Comparison of ENCODE assay signal across 12 cellular contexts in the genomic region with DNA sequence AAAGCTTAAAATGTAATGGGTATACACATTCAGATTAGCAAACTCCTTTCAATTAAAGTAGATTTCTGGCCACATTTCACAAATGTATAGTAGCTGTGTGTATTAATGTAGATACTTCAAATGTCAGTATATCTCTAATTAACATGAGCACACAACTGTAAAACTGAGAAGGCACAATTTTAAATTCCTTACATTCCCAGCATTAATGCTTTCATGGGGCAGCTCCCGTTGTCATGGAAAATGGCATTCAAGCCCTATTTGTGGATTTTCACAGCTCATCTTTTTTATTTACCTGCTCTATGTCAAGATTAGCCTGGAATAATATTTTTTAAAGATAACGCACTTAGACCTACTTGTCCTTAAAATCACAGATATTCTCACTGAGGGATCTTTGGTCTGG.
"Had no signal": no experiment of that assay in that cellular context is flagged by ENCODE, and none has a peak within 500 bp of the region (broad histone marks: within the 10 kb centered on the region; RNA-seq: fewer than 3 reads in every experiment).

No MANE protein-coding gene starts in this region.

- H3K27ac Mint-ChIP-seq: activated CD8-positive, alpha-beta memory T cell treated with anti-CD3 and anti-CD28 coated beads, Interleukin-2, amount 10 ng/mL, durations not matched to agents 7 days and 5 days; activated naive CD4-positive, alpha-beta T cell treated with anti-CD3 and anti-CD28 coated beads, Interleukin-2, amount 50 U/mL, for 72 hours; activated T-cell treated with anti-CD3 and anti-CD28 coated beads, Interleukin-2, amount 50 U/mL, for 24 hours; T-helper 2 cell treated with Interferon-gamma antibody and Interleukin-4, amounts not matched to agents 5 μg/mL and 100 μg/mL, for 36 hours had no signal

- H3K4me1 Mint-ChIP-seq: activated CD8-positive, alpha-beta memory T cell treated with anti-CD3 and anti-CD28 coated beads, Interleukin-2, amount 10 ng/mL, durations not matched to agents 7 days and 5 days had no signal

- H3K9me3 ChIP-seq: esophagus muscularis mucosa, testis had no signal

- H3K27me3 ChIP-seq: esophagus muscularis mucosa, testis had no signal

- ATAC-seq: activated CD8-positive, alpha-beta memory T cell treated with anti-CD3 and anti-CD28 coated beads, Interleukin-2, amount 10 ng/mL, durations not matched to agents 7 days and 5 days; activated naive CD4-positive, alpha-beta T cell treated with anti-CD3 and anti-CD28 coated beads, Interleukin-2, amount 50 U/mL, for 72 hours; sciatic nerve had no signal

- DNase-seq: activated CD4-positive, alpha-beta T cell treated with anti-CD3 and anti-CD28 coated beads, Interleukin-2, amount 50 U/mL, for 4 hours; activated CD4-positive, CD25-positive, alpha-beta regulatory T cell treated with anti-CD3 and anti-CD28 coated beads, Interleukin-2, amount 50 U/mL, for 72 hours; activated CD8-positive, alpha-beta memory T cell treated with anti-CD3 and anti-CD28 coated beads, Interleukin-2, amount 10 ng/mL, durations not matched to agents 7 days and 5 days; activated effector memory CD4-positive, alpha-beta T cell treated with anti-CD3 and anti-CD28 coated beads, Interleukin-2, amount 50 U/mL, for 16 hours; activated T-cell treated with anti-CD3 and anti-CD28 coated beads, Interleukin-2, amount 50 U/mL, for 24 hours; posterior cingulate gyrus; stimulated activated naive CD4-positive, alpha-beta T cell treated with Interleukin-2 at 50 U/mL for 16 hours; testis had no signal

- H3K36me3 Mint-ChIP-seq: activated CD8-positive, alpha-beta memory T cell treated with anti-CD3 and anti-CD28 coated beads, Interleukin-2, amount 10 ng/mL, durations not matched to agents 7 days and 5 days; activated naive CD4-positive, alpha-beta T cell treated with anti-CD3 and anti-CD28 coated beads, Interleukin-2, amount 50 U/mL, for 72 hours had no signal

- H3K4me1 ChIP-seq: esophagus muscularis mucosa, testis had no signal

- H3K27me3 Mint-ChIP-seq: activated CD8-positive, alpha-beta memory T cell treated with anti-CD3 and anti-CD28 coated beads, Interleukin-2, amount 10 ng/mL, durations not matched to agents 7 days and 5 days; activated T-cell treated with anti-CD3 and anti-CD28 coated beads, Interleukin-2, amount 50 U/mL, for 24 hours had no signal

- H3K9me3 Mint-ChIP-seq: T-helper 2 cell treated with Interferon-gamma antibody and Interleukin-4, amounts not matched to agents 5 μg/mL and 100 μg/mL, for 36 hours had no signal

- H3K4me3 ChIP-seq: esophagus muscularis mucosa, testis had no signal

- H3K36me3 ChIP-seq: esophagus muscularis mucosa had no signal

- H3K4me3 Mint-ChIP-seq: activated CD8-positive, alpha-beta memory T cell treated with anti-CD3 and anti-CD28 coated beads, Interleukin-2, amount 10 ng/mL, durations not matched to agents 7 days and 5 days; activated T-cell treated with anti-CD3 and anti-CD28 coated beads, Interleukin-2, amount 50 U/mL, for 24 hours; T-helper 2 cell treated with Interferon-gamma antibody and Interleukin-4, amounts not matched to agents 5 μg/mL and 100 μg/mL, for 36 hours had no signal
